ENCODE assay signal across 10 cellular contexts in genomic region chr2:189302274-189302948, GRCh38.
DNase-seq lines count a peak whose midpoint lies in the region; ATAC-seq, FAIRE-seq and TF ChIP-seq lines count a peak whose summit lies in the region.
"Had no signal": no experiment of that assay in that cellular context is flagged by ENCODE, and none has a peak within 500 bp of the region (broad histone marks: within the 10 kb centered on the region; RNA-seq: fewer than 3 reads in every experiment).

No MANE protein-coding gene starts in this region.

- TF ChIP-seq EP300 in A549 (IDR thresholded peaks at IDR 0.05), result no peak

- H3K27me3 ChIP-seq in RWPE2 (ENCODE audit: insufficient read depth, poor library complexity, severe bottlenecking), result no peaks in the 10 kb centered on the region
- H3K27me3 ChIP-seq: colonic mucosa, uterus had no signal

- TF ChIP-seq POLR2A in A549 (IDR thresholded peaks at IDR 0.05; ENCODE audit: low read length), result no peak

- H3K36me3 ChIP-seq in RWPE2 (ENCODE audit: low read depth), result no peaks in the 10 kb centered on the region
- H3K36me3 ChIP-seq: colonic mucosa, uterus had no signal

- H3K9me3 ChIP-seq in A549, result no peaks in the 10 kb centered on the region
- H3K9me3 ChIP-seq in RWPE2 (ENCODE audit: severe bottlenecking), result no peaks in the 10 kb centered on the region
- H3K9me3 ChIP-seq: colonic mucosa, uterus had no signal

- no peak overlapping the region for H3K4me3 ChIP-seq in A549
- H3K4me3 ChIP-seq in RWPE2 (ENCODE audit: severe bottlenecking), result no peak overlapping the region
- no peak overlapping the region for H3K4me3 ChIP-seq in fibroblast of mammary gland (ENCODE audit: control insufficient read depth, low read depth, low read length)
- H3K4me3 ChIP-seq: colonic mucosa, uterus had no signal

- TF ChIP-seq RAD21 in A549 (conservative IDR thresholded peaks at IDR 0.05 in 1 of 2, IDR thresholded peaks at IDR 0.05 in 1 of 2), result no peak

- POLR2A ChIA-PET in A549 (lab: Yijun Ruan, JAX), result interaction anchor here (0.6 to 1.1 kb wide), 2 partner anchors 17 to 248 kb away, joined by 4 read pairs; no protein-coding TSS in a partner anchor

- ATAC-seq in A549, result peak; percentile 87 to 93
- ATAC-seq in GM18519 (IDR thresholded peaks at IDR 0.05; ENCODE audit: low FRiP score, unreplicated experiment), result peak; percentile 39
- ATAC-seq in RWPE2 (ENCODE audit: low read depth), result peak; percentile 96
- ATAC-seq in HG02884 (IDR thresholded peaks at IDR 0.05; ENCODE audit: unreplicated experiment), result no peak
- ATAC-seq in GM18502 (IDR thresholded peaks at IDR 0.05; ENCODE audit: poor library complexity, unreplicated experiment), result no peak

- DNase-seq in A549 (ENCODE audit: low read depth in 1 of 2, low spot score in 1 of 2), result peak in 1 of 2 experiments; percentile 46
- no peak for DNase-seq in RWPE2 (ENCODE audit: low spot score)
- DNase-seq in fibroblast of mammary gland (ENCODE audit: low read depth), result peak; percentile 42
- no peak for DNase-seq in effector CD4-positive, alpha-beta T cell
- DNase-seq in nucleus accumbens (lab: John Stamatoyannopoulos, UW), result no peak
- DNase-seq: colonic mucosa, uterus had no signal

- CTCF ChIA-PET in A549 (lab: Yijun Ruan, JAX), result no interaction called here

- peaks cover 17% of the 10 kb centered on the region; the same call in 2 of the 3 replicates for H3K4me1 ChIP-seq in A549
- peaks cover 18% of the 10 kb centered on the region for H3K4me1 ChIP-seq in RWPE2 (ENCODE audit: insufficient read depth, poor library complexity, severe bottlenecking)
- H3K4me1 ChIP-seq: colonic mucosa, uterus had no signal

- FAIRE-seq in A549 (lab: Jason Lieb, UNC), result no peak

- H3K27ac ChIP-seq in A549 (peak overlapping the region; percentile 63 to 79), RWPE2 (ENCODE audit: poor library complexity, severe bottlenecking) (peak overlapping the region; percentile 23)
- H3K27ac ChIP-seq: colonic mucosa, uterus had no signal

- no peak for TF ChIP-seq CTCF in A549 (IDR thresholded peaks at IDR 0.05)
- no peak for TF ChIP-seq CTCF in RWPE2 (IDR thresholded peaks at IDR 0.05; ENCODE audit: poor library complexity, severe bottlenecking)
- TF ChIP-seq CTCF in fibroblast of mammary gland (conservative IDR thresholded peaks at IDR 0.05; ENCODE audit: control insufficient read depth, insufficient read depth, low read depth, low read length), result no peak

- peak overlapping the region; percentile 32; the same call in 2 of the 3 replicates for H3K4me2 ChIP-seq in A549

- WGBS in A549 (ENCODE audit: missing lambda C conversion rate), result 64% methylated on average over 5 of the region's 5 CpGs

TF ChIP-seq in A549, 52 proteins besides CTCF, POLR2A, EP300 and RAD21:
- peak; percentile 51; the same call in 1 of the 2 replicates for TF ChIP-seq FOSL2 (IDR thresholded peaks at IDR 0.05)
- TF ChIP-seq FOSL2 (CRISPR knock-in tag; IDR thresholded peaks at IDR 0.05), result no peak; the same call in 1 of the 2 replicates
- TF ChIP-seq CEBPB (IDR thresholded peaks at IDR 0.05), result peak in 1 of 2 experiments; percentile 22; a peak in 2 of 4 replicates
- TF ChIP-seq, protein P1, sequence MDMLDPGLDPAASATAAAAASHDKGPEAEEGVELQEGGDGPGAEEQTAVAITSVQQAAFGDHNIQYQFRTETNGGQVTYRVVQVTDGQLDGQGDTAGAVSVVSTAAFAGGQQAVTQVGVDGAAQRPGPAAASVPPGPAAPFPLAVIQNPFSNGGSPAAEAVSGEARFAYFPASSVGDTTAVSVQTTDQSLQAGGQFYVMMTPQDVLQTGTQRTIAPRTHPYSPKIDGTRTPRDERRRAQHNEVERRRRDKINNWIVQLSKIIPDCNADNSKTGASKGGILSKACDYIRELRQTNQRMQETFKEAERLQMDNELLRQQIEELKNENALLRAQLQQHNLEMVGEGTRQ (IDR thresholded peaks at IDR 0.05), result no peak

Comparison
In these comparisons a context has a peak if more than half of its experiments do, and no peak if none do; other contexts are left out.
1. ATAC-seq: peak in A549 (2 of 2), GM18519 (single experiment) and RWPE2 (single experiment); none in HG02884 (single experiment) and GM18502 (single experiment).